ENCODE assay signal across 9 cellular contexts in genomic region chr2:209208211-209208610, GRCh38.
DNase-seq lines count a peak whose midpoint lies in the region; ATAC-seq, FAIRE-seq and TF ChIP-seq lines count a peak whose summit lies in the region.
"Had no signal": no experiment of that assay in that cellular context is flagged by ENCODE, and none has a peak within 500 bp of the region (broad histone marks: within the 10 kb centered on the region; RNA-seq: fewer than 3 reads in every experiment).

No MANE protein-coding gene starts in this region.

- no peak overlapping the region for H3K27ac ChIP-seq in KMS-11
- H3K27ac ChIP-seq in effector memory CD4-positive, alpha-beta T cell (ENCODE audit: insufficient read depth, low read length, poor library complexity, severe bottlenecking) = no peak overlapping the region

- H3K79me2 ChIP-seq in KMS-11 (ENCODE audit: insufficient read depth, low read depth) = no peaks in the 10 kb centered on the region

- no peaks in the 10 kb centered on the region for H3K27me3 Mint-ChIP-seq in activated CD4-positive, alpha-beta memory T cell treated with anti-CD3 and anti-CD28 coated beads, Interleukin-2, amount 10 ng/mL, durations not matched to agents 7 days and 5 days

- peak overlapping the region; percentile 14 for H3K4me3 Mint-ChIP-seq in activated CD4-positive, alpha-beta memory T cell treated with anti-CD3 and anti-CD28 coated beads, Interleukin-2, amount 10 ng/mL, durations not matched to agents 7 days and 5 days

- H3K27me3 ChIP-seq in KMS-11 (ENCODE audit: insufficient read depth, low read depth) = no peaks in the 10 kb centered on the region
- H3K27me3 ChIP-seq in effector memory CD4-positive, alpha-beta T cell (replicated peaks; ENCODE audit: control insufficient read depth, insufficient read depth, low read length, poor library complexity, severe bottlenecking) = no peaks in the 10 kb centered on the region

- peak; percentile 74 for ATAC-seq in GM21390 (IDR thresholded peaks at IDR 0.05; ENCODE audit: unreplicated experiment)

- H3K9me3 ChIP-seq in effector memory CD4-positive, alpha-beta T cell (ENCODE audit: control insufficient read depth, low read length) = no peaks in the 10 kb centered on the region

- peak overlapping the region; percentile 11; the same call in 1 of the 2 replicates for H3K4me2 ChIP-seq in KMS-11

- no peak for FAIRE-seq in frontal cortex (lab: Jason Lieb, UNC)
- FAIRE-seq: TTC549 had no signal

- H4K20me1 ChIP-seq in KMS-11 (ENCODE audit: insufficient read depth) = no peaks in the 10 kb centered on the region

- peak overlapping the region; percentile 37; the same call in 1 of the 2 replicates for H2AFZ ChIP-seq in KMS-11 (ENCODE audit: low read depth)

- POLR2A ChIA-PET in GM10248 (lab: Yijun Ruan, JAX) = no interaction called here
- POLR2A ChIA-PET in activated CD4-positive, alpha-beta memory T cell treated with anti-CD3 and anti-CD28 coated beads, Interleukin-2, amount 10 ng/mL, durations not matched to agents 7 days and 5 days (lab: Charles Lee) = no interaction called here

- DNase-seq in GM10248 (ENCODE audit: extremely low spot score) (peak; percentile 22), islet precursor cell (peak; percentile 47), frontal cortex (ENCODE audit: low spot score in 2 of 2) (no peak)
- no peak for DNase-seq in activated CD4-positive, alpha-beta memory T cell treated with anti-CD3 and anti-CD28 coated beads, Interleukin-2, amount 10 ng/mL, durations not matched to agents 7 days and 5 days
- DNase-seq in effector memory CD4-positive, alpha-beta T cell = no peak
- no peak for DNase-seq in stimulated activated naive CD4-positive, alpha-beta T cell treated with Interleukin-2 at 50 U/mL for 16 hours (lab: John Stamatoyannopoulos, UW)

- no peaks in the 10 kb centered on the region for H3K4me1 ChIP-seq in KMS-11 (ENCODE audit: low read depth, poor library complexity, severe bottlenecking)
- H3K4me1 ChIP-seq in effector memory CD4-positive, alpha-beta T cell (ENCODE audit: control insufficient read depth, insufficient read depth, low read length, poor library complexity, severe bottlenecking) = no peaks in the 10 kb centered on the region

- CTCF ChIA-PET in GM10248 (lab: Yijun Ruan, JAX) = interaction anchor here (0.6 to 2.4 kb wide), 3 partner anchors 8 to 834 kb away, joined by 3 to 6 read pairs (median 5); no protein-coding TSS in a partner anchor
- CTCF ChIA-PET in activated CD4-positive, alpha-beta memory T cell treated with anti-CD3 and anti-CD28 coated beads, Interleukin-2, amount 10 ng/mL, durations not matched to agents 7 days and 5 days (lab: Charles Lee) = no interaction called here

- no peaks in the 10 kb centered on the region for H3K36me3 Mint-ChIP-seq in activated CD4-positive, alpha-beta memory T cell treated with anti-CD3 and anti-CD28 coated beads, Interleukin-2, amount 10 ng/mL, durations not matched to agents 7 days and 5 days (ENCODE audit: low read depth)

- H3K9me3 Mint-ChIP-seq in activated CD4-positive, alpha-beta memory T cell treated with anti-CD3 and anti-CD28 coated beads, Interleukin-2, amount 10 ng/mL, durations not matched to agents 7 days and 5 days = no peaks in the 10 kb centered on the region

- no peak overlapping the region for H3K27ac Mint-ChIP-seq in activated CD4-positive, alpha-beta memory T cell treated with anti-CD3 and anti-CD28 coated beads, Interleukin-2, amount 10 ng/mL, durations not matched to agents 7 days and 5 days

- no peak overlapping the region for H3K9ac ChIP-seq in KMS-11

- no peaks in the 10 kb centered on the region for H3K36me3 ChIP-seq in KMS-11 (ENCODE audit: insufficient read depth)
- H3K36me3 ChIP-seq in effector memory CD4-positive, alpha-beta T cell (ENCODE audit: control insufficient read depth, insufficient read depth, low read length) = no peaks in the 10 kb centered on the region

- no peak overlapping the region for H3K4me3 ChIP-seq in KMS-11 (IDR thresholded peaks at IDR 0.05; ENCODE audit: insufficient read depth, low read depth, low read length)
- H3K4me3 ChIP-seq in effector memory CD4-positive, alpha-beta T cell (ENCODE audit: insufficient read depth, low read depth, low read length, poor library complexity, severe bottlenecking) = no peak overlapping the region

- H3K4me1 Mint-ChIP-seq in activated CD4-positive, alpha-beta memory T cell treated with anti-CD3 and anti-CD28 coated beads, Interleukin-2, amount 10 ng/mL, durations not matched to agents 7 days and 5 days = no peaks in the 10 kb centered on the region

- TF ChIP-seq CTCF in GM10248 (IDR thresholded peaks at IDR 0.05; ENCODE audit: control extremely low read depth, extremely low read depth, low read depth, missing control alignments) = peak; percentile 52
- peak; percentile 87 for TF ChIP-seq CTCF in KMS-11 (conservative IDR thresholded peaks at IDR 0.05; ENCODE audit: low read depth, low read length)

Comparison
In these comparisons a context has a peak if more than half of its experiments do, and no peak if none do; other contexts are left out.
1. DNase-seq: peak in GM10248 (single experiment) and islet precursor cell (single experiment); none in activated CD4-positive, alpha-beta memory T cell treated with anti-CD3 and anti-CD28 coated beads, Interleukin-2, amount 10 ng/mL, durations not matched to agents 7 days and 5 days (single experiment), effector memory CD4-positive, alpha-beta T cell (0 of 3), stimulated activated naive CD4-positive, alpha-beta T cell treated with Interleukin-2 at 50 U/mL for 16 hours (single experiment) and frontal cortex (0 of 2).